In genomic region chr2:230921806-230922595, GRCh38 we compare ENCODE assay signal across 16 cellular contexts. TPM values are rescaled to one million over a fixed set of nuclear protein-coding genes. Genes with fewer than 3 reads are reported as not detected.
DNase-seq lines count a peak whose midpoint lies in the region; ATAC-seq, FAIRE-seq and TF ChIP-seq lines count a peak whose summit lies in the region.
"Had no signal": no experiment of that assay in that cellular context is flagged by ENCODE, and none has a peak within 500 bp of the region (broad histone marks: within the 10 kb centered on the region; RNA-seq: fewer than 3 reads in every experiment).

No MANE protein-coding gene starts in this region.

- H3K4me3 Mint-ChIP-seq in activated T-cell treated with anti-CD3 and anti-CD28 coated beads, Interleukin-2, amount 50 U/mL, for 24 hours, result peak overlapping the region; percentile 6
- H3K4me3 Mint-ChIP-seq: brain had no signal

- no peaks in the 10 kb centered on the region for H4K20me1 ChIP-seq in K562 (replicated peaks; ENCODE audit: control insufficient read depth, insufficient read depth, low read length)

- H3K9ac ChIP-seq in K562 (ENCODE audit: insufficient read depth in 1 of 2, low read depth in 2 of 2, low read length in 2 of 2) (no peak overlapping the region), colonic mucosa (ENCODE audit: low read depth in 2 of 2, low read length in 2 of 2) (no peak overlapping the region)

- no peak for FAIRE-seq in K562 (lab: Jason Lieb, UNC)
- FAIRE-seq: small intestine had no signal

- peak; percentile 46; the same call in 2 of the 3 replicates for ATAC-seq in K562
- ATAC-seq: PC-3 had no signal

- DNase-seq in activated T-cell treated with anti-CD3 and anti-CD28 coated beads, Interleukin-2, amount 50 U/mL, for 24 hours, result peak; percentile 31
- no peak for DNase-seq in activated T-cell treated with anti-CD3 and anti-CD28 coated beads for 4 hours
- peak in 2 of 3 donors; percentile 28 to 47 for DNase-seq in Peyer's patch
- DNase-seq in K562 (ENCODE audit: extremely low read depth in 1 of 4, low spot score in 3 of 4), result no peak
- DNase-seq in stomach, result peak; percentile 17
- DNase-seq in colonic mucosa, result no peak
- no peak for DNase-seq in A673 (ENCODE audit: low spot score)
- no peak for DNase-seq in NCI-H128 (lab: John Stamatoyannopoulos, UW; ENCODE audit: unreplicated experiment)
- DNase-seq: NCI-H1694, NCI-H526, PC-3, small intestine had no signal

- H3K27me3 ChIP-seq in Peyer's patch, result no peaks in the 10 kb centered on the region
- peaks cover 0 to 22% of the 10 kb centered on the region in 2 experiments; a peak in 3 of 5 replicates for H3K27me3 ChIP-seq in K562 (ENCODE audit: control insufficient read depth in 2 of 2, insufficient read depth in 2 of 2, low read length in 2 of 2)
- H3K27me3 ChIP-seq in stomach, result peaks cover 0 to 26% (median 0%) of the 10 kb centered on the region in 3 donors
- H3K27me3 ChIP-seq in colonic mucosa, result no peaks in the 10 kb centered on the region
- no peaks in the 10 kb centered on the region for H3K27me3 ChIP-seq in A673 (replicated peaks; ENCODE audit: insufficient read depth, low read depth, low read length, poor library complexity)
- H3K27me3 ChIP-seq: ovary had no signal

- peak overlapping the region; percentile 33 for H3K27ac Mint-ChIP-seq in activated T-cell treated with anti-CD3 and anti-CD28 coated beads, Interleukin-2, amount 50 U/mL, for 24 hours
- H3K27ac Mint-ChIP-seq: brain had no signal

- 27% methylated on average over 10 of the region's 11 CpGs for WGBS in K562 (ENCODE audit: insufficient coverage, low coverage, missing lambda C conversion rate)
- 69 to 79% (median 72%) methylated on average over 11 of the region's 11 CpGs for WGBS in stomach, 5 donors

- TF ChIP-seq EP300 in K562 (IDR thresholded peaks at IDR 0.05; ENCODE audit: low read length) (no peak), stomach (IDR thresholded peaks at IDR 0.05) (no peak)

- no peaks in the 10 kb centered on the region for H3K9me1 ChIP-seq in K562 (ENCODE audit: control insufficient read depth, insufficient read depth, low read length)

- TF ChIP-seq POLR2A in Peyer's patch (IDR thresholded peaks at IDR 0.05) (no peak), K562 (conservative IDR thresholded peaks at IDR 0.05) (no peak), stomach (IDR thresholded peaks at IDR 0.05) (no peak)

- no peak for TF ChIP-seq RAD21 in K562 (CRISPR knock-in tag; conservative IDR thresholded peaks at IDR 0.05 in 1 of 2, IDR thresholded peaks at IDR 0.05 in 1 of 2)

- intact Hi-C loops in K562 (cut with micrococcal nuclease), result loop anchor here (5.0 kb wide), 1 partner anchor 65 kb away; no protein-coding TSS in a partner anchor
- intact Hi-C loops in stomach (cut with DNase I; ENCODE audit: low total_unique reads), result no loop called here
- intact Hi-C loops in colonic mucosa (cut with DNase I), result loop anchor here (5.0 kb wide), 1 partner anchor 65 kb away; no protein-coding TSS in a partner anchor
- intact Hi-C loops in A673 (cut with micrococcal nuclease; ENCODE audit: unreplicated experiment), result no loop called here

- no peak for TF ChIP-seq CTCF in Peyer's patch (IDR thresholded peaks at IDR 0.05)
- no peak for TF ChIP-seq CTCF in K562 (IDR thresholded peaks at IDR 0.05 in 2 of 3, conservative IDR thresholded peaks at IDR 0.05 in 1 of 3; ENCODE audit: insufficient read depth in 2 of 3, low read depth in 1 of 3, low read length in 3 of 3)
- no peak for TF ChIP-seq CTCF in stomach (IDR thresholded peaks at IDR 0.05)
- no peak for TF ChIP-seq CTCF in colonic mucosa (IDR thresholded peaks at IDR 0.05)
- no peak for TF ChIP-seq CTCF in A673 (conservative IDR thresholded peaks at IDR 0.05; ENCODE audit: low read depth, low read length)

- in situ Hi-C loops in K562 (cut with MboI), result no loop called here

- H3K4me3 ChIP-seq in Peyer's patch (no peak overlapping the region), K562 (no peak overlapping the region), stomach (no peak overlapping the region), colonic mucosa (no peak overlapping the region), A673 (ENCODE audit: low read depth, low read length, poor library complexity, severe bottlenecking) (no peak overlapping the region)
- H3K4me3 ChIP-seq: ovary, SK-N-MC had no signal

- peaks cover 87% of the 10 kb centered on the region for H3K4me1 Mint-ChIP-seq in activated T-cell treated with anti-CD3 and anti-CD28 coated beads, Interleukin-2, amount 50 U/mL, for 24 hours (ENCODE audit: low read depth)
- H3K4me1 Mint-ChIP-seq: brain had no signal

- POLR2A ChIA-PET in K562 (lab: Yijun Ruan, JAX) (no interaction called here), A673 (lab: Charles Lee; ENCODE audit: low non-redundant PET) (no interaction called here)

- H3K9me3 ChIP-seq in Peyer's patch, result no peaks in the 10 kb centered on the region
- no peaks in the 10 kb centered on the region for H3K9me3 ChIP-seq in K562 (replicated peaks; ENCODE audit: control insufficient read depth, insufficient read depth, low read depth, low read length)
- H3K9me3 ChIP-seq in stomach, result no peaks in the 10 kb centered on the region
- no peaks in the 10 kb centered on the region for H3K9me3 ChIP-seq in colonic mucosa
- H3K9me3 ChIP-seq in A673 (ENCODE audit: low read depth, low read length, poor library complexity, severe bottlenecking), result no peaks in the 10 kb centered on the region
- H3K9me3 ChIP-seq: ovary had no signal

- H3K79me2 ChIP-seq in K562 (ENCODE audit: control insufficient read depth, insufficient read depth, low read length), result no peaks in the 10 kb centered on the region

- no peaks in the 10 kb centered on the region for H3K36me3 ChIP-seq in Peyer's patch
- no peaks in the 10 kb centered on the region for H3K36me3 ChIP-seq in K562 (ENCODE audit: control insufficient read depth, insufficient read depth, low read length)
- H3K36me3 ChIP-seq in stomach, result no peaks in the 10 kb centered on the region
- H3K36me3 ChIP-seq in colonic mucosa, result no peaks in the 10 kb centered on the region
- no peaks in the 10 kb centered on the region for H3K36me3 ChIP-seq in A673 (ENCODE audit: insufficient read depth, low read length, poor library complexity, severe bottlenecking)
- H3K36me3 ChIP-seq: ovary had no signal

- no peak overlapping the region for H2AFZ ChIP-seq in K562 (ENCODE audit: low read depth, low read length)

- CTCF ChIA-PET in K562 (lab: Yijun Ruan, JAX; ENCODE audit: low intra/inter-chr PET ratio) (no interaction called here), A673 (lab: Charles Lee) (no interaction called here)

- H3K9me3 Mint-ChIP-seq in activated T-cell treated with anti-CD3 and anti-CD28 coated beads, Interleukin-2, amount 50 U/mL, for 24 hours, result no peaks in the 10 kb centered on the region

- no peaks in the 10 kb centered on the region for H3K36me3 Mint-ChIP-seq in activated T-cell treated with anti-CD3 and anti-CD28 coated beads, Interleukin-2, amount 50 U/mL, for 24 hours (ENCODE audit: low read depth)
- H3K36me3 Mint-ChIP-seq: brain had no signal

- H3K27ac ChIP-seq in Peyer's patch (peak overlapping the region in 1 of 4 donors; percentile 28), K562 (ENCODE audit: extremely low read depth, low read depth, low read length) (no peak overlapping the region), stomach (no peak overlapping the region), colonic mucosa (no peak overlapping the region), A673 (ENCODE audit: low read depth, low read length, poor library complexity, severe bottlenecking) (no peak overlapping the region)
- H3K27ac ChIP-seq: ovary, SK-N-MC had no signal

- no peak overlapping the region for H3K4me2 ChIP-seq in K562 (ENCODE audit: insufficient read depth, low read length)

- H3K4me1 ChIP-seq in Peyer's patch (peaks cover 0 to 6% (median 0%) of the 10 kb centered on the region in 4 donors), K562 (replicated peaks in 1 of 2; ENCODE audit: control insufficient read depth in 2 of 2, insufficient read depth in 2 of 2, low read length in 2 of 2) (peaks cover 0 to 5% of the 10 kb centered on the region in 2 experiments; a peak in 2 of 5 replicates), stomach (no peaks in the 10 kb centered on the region), colonic mucosa (no peaks in the 10 kb centered on the region), A673 (ENCODE audit: insufficient read depth, low read length, poor library complexity, severe bottlenecking) (no peaks in the 10 kb centered on the region)

- no peaks in the 10 kb centered on the region for H3K27me3 Mint-ChIP-seq in activated T-cell treated with anti-CD3 and anti-CD28 coated beads, Interleukin-2, amount 50 U/mL, for 24 hours
- H3K27me3 Mint-ChIP-seq: brain had no signal

- BruUV-seq in K562 (replicated peaks; lab: Mats Ljungman, UMichigan) (no TSS peak), A673 (replicated peaks; lab: Mats Ljungman, UMichigan) (no TSS peak)

RNA-seq across cellular contexts. Expression of gene GPR55, which starts 3.0 kb away (rescaled TPM):
- total RNA-seq in Peyer's patch (1 to 10 TPM; 1.0 to 4.7 (median 3.2) TPM), K562 (2014; rRNA removed) (0.08 and 0.18 TPM in 2 replicates), K562 (2014; rRNA removed; fragmentation: Illumina TruSeq; extraction: Trizol) (0.11 and 0.16 TPM in 2 replicates), K562 (2015; rRNA removed; fragmentation: Illumina TruSeq; extraction: Trizol) (0.34 and 0.36 TPM in 2 replicates), K562 (2021) (0.07 and 0.18 TPM in 2 replicates), stomach (under 1 TPM in 1 of 5 donors, not detected in 4; 0.37 TPM), colonic mucosa (1 to 10 TPM in 1 of 2 donors, under 1 TPM in 1; 0.35 to 1.0 TPM), A673 (2021) (0.19 TPM in 1 of 2 replicates, not detected in the other)
- 1.3 and 2.8 TPM in 2 replicates for total RNA-seq in K562 (2011; cell fraction: chromatin; rRNA removed; ENCODE audit: low replicate concordance)
- total RNA-seq in K562 (2011; cell fraction: nucleolus; rRNA removed), result 2.0 and 2.2 TPM in 2 replicates
- 1.5 and 2.7 TPM in 2 replicates for total RNA-seq in K562 (2011; cell fraction: nucleoplasm; rRNA removed)
- polyA plus RNA-seq in K562 (2011; rRNA removed) (0.32 and 0.49 TPM in 2 replicates), K562 (2014; fragmentation: Illumina TruSeq; extraction: Trizol) (0.16 and 0.19 TPM in 2 replicates), K562 (2014; fragmentation: Nextera tagmentation; extraction: Ambion mirVana) (under 1 TPM; 0.27 to 0.34 TPM), K562 (2014; rRNA removed) (0.36 and 0.73 TPM in 2 replicates), stomach (under 1 TPM in 2 of 3 donors, not detected in 1; 0.13 to 0.19 TPM)
- 0.34 and 0.49 TPM in 2 replicates for polyA plus RNA-seq in K562 (2011; cell fraction: cytosol; rRNA removed)
- polyA plus RNA-seq in K562 (2011; cell fraction: nucleus; rRNA removed), result 0.95 and 1.7 TPM in 2 replicates
- 1.2 and 1.4 TPM in 2 replicates for polyA plus RNA-seq in K562 (2012)
- 0.45 and 0.46 TPM in 2 replicates for polyA minus RNA-seq in K562 (2011; rRNA and poly(A)+ RNA removed)
- polyA minus RNA-seq in K562 (2011; cell fraction: cytosol; rRNA and poly(A)+ RNA removed), result not detected in 2 replicates
- polyA minus RNA-seq in K562 (2011; cell fraction: nucleus; rRNA and poly(A)+ RNA removed), result 1.00 and 1.1 TPM in 2 replicates
- total RNA-seq: fibroblast of lung had no signal
- polyA plus RNA-seq: fibroblast of lung had no signal

RNA-seq across cellular contexts. Expression of gene ITM2C, which starts 57.3 kb away (rescaled TPM):
- total RNA-seq in Peyer's patch (100 to 1,000 TPM in 3 of 4 donors, 10 to 100 TPM in 1; 69.3 to 710 (median 610) TPM), K562 (2014; rRNA removed) (21.5 and 30.9 TPM in 2 replicates), K562 (2014; rRNA removed; fragmentation: Illumina TruSeq; extraction: Trizol) (14.3 and 15.4 TPM in 2 replicates), K562 (2015; rRNA removed; fragmentation: Illumina TruSeq; extraction: Trizol) (19.7 and 20.8 TPM in 2 replicates), K562 (2021) (24.1 and 26.0 TPM in 2 replicates), stomach (1,000 to 10,000 TPM in 1 of 5 donors, 100 to 1,000 TPM in 2, 10 to 100 TPM in 2; 35.6 to 1,030 (median 105) TPM), colonic mucosa (1,000 to 10,000 TPM; 1,192 to 1,707 TPM), A673 (2021) (283 and 293 TPM in 2 replicates)
- total RNA-seq in K562 (2011; cell fraction: chromatin; rRNA removed; ENCODE audit: low replicate concordance), result 15.7 and 63.4 TPM in 2 replicates
- 70.9 and 81.4 TPM in 2 replicates for total RNA-seq in K562 (2011; cell fraction: nucleolus; rRNA removed)
- 54.6 and 63.5 TPM in 2 replicates for total RNA-seq in K562 (2011; cell fraction: nucleoplasm; rRNA removed)
- polyA plus RNA-seq in K562 (2011; rRNA removed) (58.8 and 64.7 TPM in 2 replicates), K562 (2014; fragmentation: Illumina TruSeq; extraction: Trizol) (37.5 and 38.3 TPM in 2 replicates), K562 (2014; fragmentation: Nextera tagmentation; extraction: Ambion mirVana) (1 to 10 TPM in 1 of 2 experiments, under 1 TPM in 1; 0.49 to 1.4 TPM), K562 (2014; rRNA removed) (27.1 and 37.1 TPM in 2 replicates), stomach (10 to 100 TPM; 26.9 to 40.8 (median 32.2) TPM)
- 72.2 and 89.1 TPM in 2 replicates for polyA plus RNA-seq in K562 (2011; cell fraction: cytosol; rRNA removed)
- polyA plus RNA-seq in K562 (2011; cell fraction: nucleus; rRNA removed), result 23.0 and 26.2 TPM in 2 replicates
- 40.7 and 50.5 TPM in 2 replicates for polyA plus RNA-seq in K562 (2012)
- polyA minus RNA-seq in K562 (2011; rRNA and poly(A)+ RNA removed), result 42.9 and 62.5 TPM in 2 replicates
- polyA minus RNA-seq in K562 (2011; cell fraction: cytosol; rRNA and poly(A)+ RNA removed), result 29.0 and 39.4 TPM in 2 replicates
- 3.5 and 4.2 TPM in 2 replicates for polyA minus RNA-seq in K562 (2011; cell fraction: nucleus; rRNA and poly(A)+ RNA removed)

Comparison
In these comparisons a context has a peak if more than half of its experiments do, and no peak if none do; other contexts are left out.
1. DNase-seq: peak in activated T-cell treated with anti-CD3 and anti-CD28 coated beads, Interleukin-2, amount 50 U/mL, for 24 hours (single experiment), Peyer's patch (2 of 3) and stomach (single experiment); none in activated T-cell treated with anti-CD3 and anti-CD28 coated beads for 4 hours (single experiment), K562 (0 of 4), colonic mucosa (single experiment), A673 (single experiment) and NCI-H128 (single experiment).
2. intact Hi-C loops: an anchor here in K562 (5.0 kb wide) and colonic mucosa (5.0 kb wide); none called in stomach and A673.